20 cellular contexts compared by ENCODE assay signal in genomic region chr11:28911829-28912228, GRCh38.
DNase-seq lines count a peak whose midpoint lies in the region; ATAC-seq, FAIRE-seq and TF ChIP-seq lines count a peak whose summit lies in the region.
"Had no signal": no experiment of that assay in that cellular context is flagged by ENCODE, and none has a peak within 500 bp of the region (broad histone marks: within the 10 kb centered on the region; RNA-seq: fewer than 3 reads in every experiment).

No MANE protein-coding gene starts in this region.

- H4K5ac ChIP-seq in IMR-90 (ENCODE audit: low read depth, low read length) = no peak overlapping the region; the same call in 1 of the 2 replicates

- H4K91ac ChIP-seq in IMR-90 (ENCODE audit: insufficient read depth, low read depth, low read length) = no peak overlapping the region

- intact Hi-C loops in IMR-90 (cut with micrococcal nuclease) = no loop called here
- intact Hi-C loops in endothelial cell of umbilical vein (cut with micrococcal nuclease) = no loop called here

- H3K79me1 ChIP-seq in IMR-90 (ENCODE audit: low read depth in 1 of 2, low read length in 2 of 2) = no peaks in the 10 kb centered on the region

- H2AK5ac ChIP-seq in IMR-90 (ENCODE audit: low read depth, low read length) = no peak overlapping the region

- dilution Hi-C loops in IMR-90 (cut with HindIII; ENCODE audit: low sequenced_read_pairs, unreplicated experiment) (no loop called here), endothelial cell of umbilical vein (cut with MboI; ENCODE audit: extremely low pct_ligation_motif_present, low sequenced_read_pairs) (no loop called here)

- no peak overlapping the region for H3K4me3 Mint-ChIP-seq in T-helper 17 cell
- H3K4me3 Mint-ChIP-seq: B cell; CD4-positive, alpha-beta memory T cell; GM23338; H9 had no signal

- DNase-seq in EH (ENCODE audit: low read depth) (peak; percentile 4), IMR-90 (no peak), endothelial cell of umbilical vein (ENCODE audit: low read depth, low spot score) (peak; percentile 49), NCI-H1694 treated with DMSO at 0.1 percent for 48 hours (lab: John Stamatoyannopoulos, UW) (no peak), T-helper 17 cell (no peak)
- DNase-seq: C1 segment of cervical spinal cord; CD4-positive, alpha-beta memory T cell; COR-L47; DMS153; DND-41; EL; GDM1; H9 had no signal

- no peak for ATAC-seq in IMR-90 (ENCODE audit: low read depth)
- ATAC-seq in GM21423 (IDR thresholded peaks at IDR 0.05; ENCODE audit: unreplicated experiment) = no peak
- no peak for ATAC-seq in T-helper 17 cell
- ATAC-seq: GM12878, GM23338, HCT116 had no signal

- no peaks in the 10 kb centered on the region for H3K9me1 ChIP-seq in IMR-90 (ENCODE audit: insufficient read depth, low read length)
- no peaks in the 10 kb centered on the region for H3K9me1 ChIP-seq in endothelial cell of umbilical vein (replicated peaks; ENCODE audit: control insufficient read depth, extremely low read depth, insufficient read depth, low read length)

- no peak overlapping the region for H2BK20ac ChIP-seq in IMR-90 (ENCODE audit: low read depth, low read length)

- H4K20me1 ChIP-seq in BLaER1 = no peaks in the 10 kb centered on the region
- no peaks in the 10 kb centered on the region for H4K20me1 ChIP-seq in IMR-90 (ENCODE audit: insufficient read depth, low read length)
- H4K20me1 ChIP-seq in endothelial cell of umbilical vein (replicated peaks; ENCODE audit: control insufficient read depth, extremely low read depth, insufficient read depth, low read length) = no peaks in the 10 kb centered on the region

- no peak overlapping the region for H4K8ac ChIP-seq in IMR-90 (ENCODE audit: low read depth in 2 of 2, low read length in 2 of 2)

- BruUV-seq in IMR-90 (replicated peaks; lab: Mats Ljungman, UMichigan) (no TSS peak), endothelial cell of umbilical vein (replicated peaks; lab: Mats Ljungman, UMichigan) (no TSS peak)

- H3K9me3 ChIP-seq in BLaER1 (no peaks in the 10 kb centered on the region), IMR-90 (ENCODE audit: control insufficient read depth, insufficient read depth, low read length) (no peaks in the 10 kb centered on the region), endothelial cell of umbilical vein (replicated peaks; ENCODE audit: control insufficient read depth, insufficient read depth, low read length) (no peaks in the 10 kb centered on the region), T-helper 17 cell (ENCODE audit: control insufficient read depth, low read length, poor library complexity, severe bottlenecking) (no peaks in the 10 kb centered on the region)

- H3K27ac Mint-ChIP-seq in T-helper 17 cell = no peak overlapping the region
- H3K27ac Mint-ChIP-seq: B cell; CD4-positive, alpha-beta memory T cell; GM23338; H9 had no signal

- no peak overlapping the region for H3K9ac ChIP-seq in BLaER1
- H3K9ac ChIP-seq in IMR-90 (ENCODE audit: low read depth, low read length) = no peak overlapping the region
- no peak overlapping the region for H3K9ac ChIP-seq in endothelial cell of umbilical vein (replicated peaks; ENCODE audit: extremely low read depth, insufficient read depth, low read length)

- TF ChIP-seq POLR2A in IMR-90 (IDR thresholded peaks at IDR 0.05; ENCODE audit: low read depth, low read length) (no peak), endothelial cell of umbilical vein (IDR thresholded peaks at IDR 0.05; ENCODE audit: low read depth, low read length) (no peak)

- H3K4me3 ChIP-seq in BLaER1 (no peak overlapping the region), IMR-90 (ENCODE audit: insufficient read depth, low read depth, low read length) (no peak overlapping the region), endothelial cell of umbilical vein (replicated peaks in 1 of 3; ENCODE audit: insufficient read depth in 1 of 3, low read depth in 1 of 3, low read length in 3 of 3) (no peak overlapping the region)
- H3K4me3 ChIP-seq: GM12878, GM23338 had no signal

- no peak for TF ChIP-seq RAD21 in IMR-90 (IDR thresholded peaks at IDR 0.05; ENCODE audit: low read length)

- no CpG with 5 or more reads among the region's 1 CpG for WGBS in IMR-90 (ENCODE audit: extremely low coverage in 2 of 2, insufficient read length in 1 of 2), 2 experiments

- H3K4ac ChIP-seq in IMR-90 (ENCODE audit: low read depth, low read length) = no peak overlapping the region

- no peak overlapping the region for H2BK120ac ChIP-seq in IMR-90 (ENCODE audit: low read depth, low read length)

- POLR2A ChIA-PET in IMR-90 (lab: Charles Lee; ENCODE audit: unreplicated experiment) = no interaction called here
- POLR2A ChIA-PET in endothelial cell of umbilical vein (lab: Charles Lee) = no interaction called here

- H2BK15ac ChIP-seq in IMR-90 (ENCODE audit: low read depth, low read length) = no peak overlapping the region

- no peak overlapping the region for H3K23ac ChIP-seq in IMR-90 (ENCODE audit: low read depth, low read length)

- H3K4me1 Mint-ChIP-seq in T-helper 17 cell = no peaks in the 10 kb centered on the region
- H3K4me1 Mint-ChIP-seq: B cell; CD4-positive, alpha-beta memory T cell; GM23338; H9 had no signal

- CTCF ChIA-PET in IMR-90 (lab: Yijun Ruan, JAX) (no interaction called here), endothelial cell of umbilical vein (lab: Charles Lee) (interaction anchor here (0.9 to 1.3 kb wide), 3 partner anchors 8 to 11 kb away, joined by 3 read pairs; no protein-coding TSS in a partner anchor)

- H2AFZ ChIP-seq in IMR-90 (replicated peaks; ENCODE audit: low read length, poor library complexity) (no peak overlapping the region), endothelial cell of umbilical vein (ENCODE audit: low read depth, low read length) (peak overlapping the region; percentile 34)
- H2AFZ ChIP-seq: GM23338 had no signal

- H3K14ac ChIP-seq in IMR-90 (replicated peaks; ENCODE audit: low read depth, low read length) = 0 out of 2 replicates have a peak overlapping the region, but pooled peaks have one; percentile 32

- H3K56ac ChIP-seq in IMR-90 (ENCODE audit: extremely low read depth, insufficient read depth, low read length) = no peak overlapping the region

- H3K36me3 Mint-ChIP-seq in T-helper 17 cell (ENCODE audit: low read depth) = no peaks in the 10 kb centered on the region
- H3K36me3 Mint-ChIP-seq: CD4-positive, alpha-beta memory T cell had no signal

- H2AK9ac ChIP-seq in IMR-90 (replicated peaks; ENCODE audit: low read depth, low read length, poor library complexity) = no peak overlapping the region

- H3K4me1 ChIP-seq in BLaER1 (peaks cover 17% of the 10 kb centered on the region), IMR-90 (ENCODE audit: control insufficient read depth, insufficient read depth, low read length) (no peaks in the 10 kb centered on the region; the same call in 1 of the 2 replicates), endothelial cell of umbilical vein (ENCODE audit: control insufficient read depth, extremely low read depth, insufficient read depth, low read length) (peaks cover 23% of the 10 kb centered on the region)

- no peaks in the 10 kb centered on the region for H3K27me3 Mint-ChIP-seq in T-helper 17 cell
- H3K27me3 Mint-ChIP-seq: B cell; CD4-positive, alpha-beta memory T cell had no signal

- in situ Hi-C loops in IMR-90 (cut with MboI; ENCODE audit: low sequenced_read_pairs) = no loop called here

- H3K36me3 ChIP-seq in BLaER1 (no peaks in the 10 kb centered on the region), IMR-90 (ENCODE audit: control insufficient read depth, insufficient read depth, low read length) (no peaks in the 10 kb centered on the region), endothelial cell of umbilical vein (ENCODE audit: control insufficient read depth in 2 of 2, extremely low read depth in 1 of 2, insufficient read depth in 2 of 2, low read length in 2 of 2) (no peaks in the 10 kb centered on the region)

- no peaks in the 10 kb centered on the region for H3K27me3 ChIP-seq in BLaER1
- no peaks in the 10 kb centered on the region for H3K27me3 ChIP-seq in IMR-90 (ENCODE audit: control insufficient read depth, insufficient read depth, low read length)
- no peaks in the 10 kb centered on the region for H3K27me3 ChIP-seq in endothelial cell of umbilical vein (ENCODE audit: control insufficient read depth in 2 of 2, insufficient read depth in 2 of 2, low read length in 2 of 2)

- FAIRE-seq in endothelial cell of umbilical vein (lab: Jason Lieb, UNC) = no peak
- FAIRE-seq: GM12878, GM18507 had no signal

- H3K27ac ChIP-seq in BLaER1 (no peak overlapping the region), IMR-90 (ENCODE audit: insufficient read depth, low read length) (no peak overlapping the region), endothelial cell of umbilical vein (ENCODE audit: insufficient read depth, low read depth, low read length) (peak overlapping the region; percentile 41)

- TF ChIP-seq CTCF in IMR-90 (conservative IDR thresholded peaks at IDR 0.05; ENCODE audit: low read depth, low read length) (no peak), endothelial cell of umbilical vein (IDR thresholded peaks at IDR 0.05; ENCODE audit: extremely low read depth in 1 of 2, insufficient read depth in 1 of 2, low read depth in 1 of 2, low read length in 2 of 2) (no peak)

- no peaks in the 10 kb centered on the region for H3K79me2 ChIP-seq in endothelial cell of umbilical vein (ENCODE audit: control insufficient read depth, insufficient read depth, low read length)

- H3K18ac ChIP-seq in IMR-90 (ENCODE audit: low read depth, low read length) = peak overlapping the region; percentile 52; the same call in 1 of the 2 replicates

- H2BK5ac ChIP-seq in IMR-90 (ENCODE audit: low read depth, low read length, poor library complexity, severe bottlenecking) = no peak overlapping the region

- H3K4me2 ChIP-seq in BLaER1 = peak overlapping the region; percentile 51
- H3K4me2 ChIP-seq in IMR-90 (ENCODE audit: low read depth, low read length) = no peak overlapping the region
- peak overlapping the region; percentile 72 for H3K4me2 ChIP-seq in endothelial cell of umbilical vein (ENCODE audit: insufficient read depth, low read length)
- H3K4me2 ChIP-seq: GM23338 had no signal

TF ChIP-seq in IMR-90, 13 proteins besides CTCF, POLR2A, EP300 and RAD21 (continues in another document):
- no peak for TF ChIP-seq USF2 (IDR thresholded peaks at IDR 0.05; ENCODE audit: low read depth, low read length)

TF ChIP-seq in endothelial cell of umbilical vein, 7 proteins besides CTCF, POLR2A, EP300 and RAD21:
- TF ChIP-seq JUN (IDR thresholded peaks at IDR 0.05; ENCODE audit: borderline replicate concordance, insufficient read depth, insufficient read length, low read depth) = no peak
- TF ChIP-seq GATA2 (IDR thresholded peaks at IDR 0.05; ENCODE audit: insufficient read depth, insufficient read length, low read depth, low read length) = peak; percentile 83

Comparison
In these comparisons a context has a peak if more than half of its experiments do, and no peak if none do; other contexts are left out.
1. DNase-seq: peak in EH (single experiment) and endothelial cell of umbilical vein (single experiment); none in IMR-90 (single experiment), NCI-H1694 treated with DMSO at 0.1 percent for 48 hours (single experiment) and T-helper 17 cell (0 of 3).